Comparison of ENCODE assay signal across 11 cellular contexts in genomic region chr1:227748496-227749182, GRCh38. TPM values are rescaled to one million over a fixed set of nuclear protein-coding genes. Genes with fewer than 3 reads are reported as not detected.
A peak's percentile ranks its signal among the peaks of the same experiment; 100 is the strongest.
DNase-seq lines count a peak whose midpoint lies in the region; ATAC-seq and TF ChIP-seq lines count a peak whose summit lies in the region.
"Had no signal": no experiment of that assay in that cellular context is flagged by ENCODE, and none has a peak within 500 bp of the region (broad histone marks: within the 10 kb centered on the region; RNA-seq: fewer than 3 reads in every experiment).

No MANE protein-coding gene starts in this region.

- peaks cover 8% of the 10 kb centered on the region for H3K27me3 Mint-ChIP-seq in glutamatergic neuron (ENCODE audit: unreplicated experiment)

- no peak for TF ChIP-seq CTCF in glutamatergic neuron (IDR thresholded peaks at IDR 0.05; ENCODE audit: partially characterized antibody, unreplicated experiment)
- TF ChIP-seq CTCF in spleen (IDR thresholded peaks at IDR 0.05 in 8 of 11, conservative IDR thresholded peaks at IDR 0.05 in 3 of 11): no peak

- H3K9me3 Mint-ChIP-seq in glutamatergic neuron (ENCODE audit: unreplicated experiment): peaks cover 4% of the 10 kb centered on the region

- TF ChIP-seq POLR2A in spleen (IDR thresholded peaks at IDR 0.05): no peak

- H3K36me3 ChIP-seq in spleen: peaks cover 0 to 76% (median 27%) of the 10 kb centered on the region in 6 donors
- H3K36me3 ChIP-seq: WERI-Rb-1 had no signal

- intact Hi-C loops in sciatic nerve (cut with DNase I): no loop called here
- intact Hi-C loops in spleen (cut with DNase I; ENCODE audit: low total_unique reads): no loop called here

- peak; percentile 91 to 94 for ATAC-seq in activated CD4-positive, CD25-positive, alpha-beta regulatory T cell treated with anti-CD3 and anti-CD28 coated beads, Interleukin-2, amount 50 U/mL, for 24 hours
- ATAC-seq in sciatic nerve: peak; percentile 54

- no peak overlapping the region for H3K4me3 Mint-ChIP-seq in glutamatergic neuron (ENCODE audit: unreplicated experiment)

- in situ Hi-C loops in ACHN (cut with HindIII; ENCODE audit: low pct_ligation_motif_present, low pct_unique_long_range_greater_than_20kb, low sequenced_read_pairs): no loop called here

- peaks cover 7% of the 10 kb centered on the region for H3K4me1 Mint-ChIP-seq in glutamatergic neuron (ENCODE audit: low read depth, unreplicated experiment)

- H3K4me1 ChIP-seq in spleen: peaks cover 0 to 53% (median 11%) of the 10 kb centered on the region in 6 donors

- no peaks in the 10 kb centered on the region for H3K36me3 Mint-ChIP-seq in glutamatergic neuron (ENCODE audit: unreplicated experiment)

- H3K27me3 ChIP-seq in spleen (replicated peaks in 1 of 7): no peaks in the 10 kb centered on the region

- no peak for DNase-seq in activated CD4-positive, CD25-positive, alpha-beta regulatory T cell (lab: John Stamatoyannopoulos, UW)
- DNase-seq in T-helper 9 cell (peak; percentile 24), glutamatergic neuron (no peak), sciatic nerve (ENCODE audit: low spot score) (no peak), ACHN (no peak), DMS53 (lab: John Stamatoyannopoulos, UW) (no peak), spleen (no peak)
- DNase-seq: NCI-H446 treated with DMSO at 0.1 percent for 48 hours; stimulated activated CD4-positive, alpha-beta T cell treated with anti-CD3 and anti-CD28 coated beads, Interleukin-12 subunit alpha, Interleukin-12 subunit beta, amount 100 ng/mL, for 4 hours; WERI-Rb-1 had no signal

- H3K27ac Mint-ChIP-seq in glutamatergic neuron (ENCODE audit: unreplicated experiment): peak overlapping the region; percentile 64

- no peaks in the 10 kb centered on the region for H3K9me3 ChIP-seq in spleen

- peak overlapping the region in 2 of 8 donors; percentile 14 to 28 for H3K27ac ChIP-seq in spleen
- H3K27ac ChIP-seq: WERI-Rb-1 had no signal

- WGBS in spleen, 5 donors: 70 to 80% (median 77%) methylated on average over 5 to 7 of the region's 7 CpGs

- H3K4me3 ChIP-seq in spleen: no peak overlapping the region

RNA-seq across cellular contexts. Expression of gene SNAP47, which starts 13.4 kb away (rescaled TPM):
- total RNA-seq in glutamatergic neuron (ENCODE audit: unreplicated experiment) (34.0 TPM), sciatic nerve (32.3 TPM), spleen (10 to 100 TPM; 20.6 to 42.7 (median 27.8) TPM)
- polyA plus RNA-seq in spleen: 10 to 100 TPM in 2 of 3 donors, 1 to 10 TPM in 1; 10.0 to 14.4 (median 11.2) TPM

RNA-seq across cellular contexts. Expression of gene JMJD4, which starts 13.5 kb away (rescaled TPM):
- 26.6 TPM for total RNA-seq in glutamatergic neuron (ENCODE audit: unreplicated experiment)
- 13.4 TPM for total RNA-seq in sciatic nerve
- 10 to 100 TPM; 14.3 to 35.4 (median 21.1) TPM for total RNA-seq in spleen
- 10 to 100 TPM; 11.2 to 17.2 (median 14.5) TPM for polyA plus RNA-seq in spleen
